ENCODE assay signal across 1 cellular context in genomic region chr1:157382351-157382750, GRCh38.
A peak's percentile ranks its signal among the peaks of the same experiment; 100 is the strongest.
TF ChIP-seq lines count a peak whose summit lies in the region.

No MANE protein-coding gene starts in this region.

TF ChIP-seq in GM12878, 131 proteins besides CTCF, POLR2A, EP300 and RAD21 (continued from another document):
- TF ChIP-seq CBX3 (IDR thresholded peaks at IDR 0.05; ENCODE audit: borderline replicate concordance, low read depth) (no peak), RUNX3 (IDR thresholded peaks at IDR 0.05; ENCODE audit: low read length) (no peak), MTA2 (IDR thresholded peaks at IDR 0.05; ENCODE audit: low read depth) (peak; percentile 80), HSF1 (IDR thresholded peaks at IDR 0.05; ENCODE audit: low read depth, low read length) (no peak), CUX1 (IDR thresholded peaks at IDR 0.05; ENCODE audit: insufficient replicate concordance, low read depth, low read length) (no peak), POLR2AphosphoS5 (IDR thresholded peaks at IDR 0.05; ENCODE audit: low read length) (no peak), HCFC1 (IDR thresholded peaks at IDR 0.05; ENCODE audit: low read length) (no peak), TCF12 (IDR thresholded peaks at IDR 0.05; ENCODE audit: low read depth, low read length) (no peak), IKZF2 (IDR thresholded peaks at IDR 0.05) (peak in 1 of 2 experiments; percentile 18; a peak in 1 of 4 replicates), KAT2A (conservative IDR thresholded peaks at IDR 0.05; ENCODE audit: control insufficient read depth, low read depth, low read length) (no peak), NFXL1 (IDR thresholded peaks at IDR 0.05; ENCODE audit: borderline replicate concordance) (no peak), SP1 (IDR thresholded peaks at IDR 0.05; ENCODE audit: low read depth, low read length) (no peak), ATF7 (IDR thresholded peaks at IDR 0.05; ENCODE audit: low read depth) (0 out of 2 replicates have a peak, but pooled peaks have one; percentile 41), SUZ12 (IDR thresholded peaks at IDR 0.05; ENCODE audit: unreplicated experiment) (no peak), SMARCA5 (IDR thresholded peaks at IDR 0.05) (no peak), EZH2 (IDR thresholded peaks at IDR 0.05; ENCODE audit: borderline replicate concordance, control insufficient read depth, low read depth, low read length) (no peak), SMAD1 (IDR thresholded peaks at IDR 0.05; ENCODE audit: low read depth, partially characterized antibody) (no peak), E2F4 (IDR thresholded peaks at IDR 0.05; ENCODE audit: low read depth, low read length) (no peak), IRF4 (IDR thresholded peaks at IDR 0.05; ENCODE audit: low read depth, low read length) (no peak), NR2C1 (IDR thresholded peaks at IDR 0.05) (no peak), NFYA (IDR thresholded peaks at IDR 0.05; ENCODE audit: borderline replicate concordance, low read depth, low read length) (no peak), CREB1 (IDR thresholded peaks at IDR 0.05; ENCODE audit: low read depth) (no peak), E4F1 (IDR thresholded peaks at IDR 0.05; ENCODE audit: borderline replicate concordance, partially characterized antibody) (no peak), RAD51 (IDR thresholded peaks at IDR 0.05) (peak; percentile 84), TCF3 (IDR thresholded peaks at IDR 0.05; ENCODE audit: borderline replicate concordance, insufficient read depth, low read depth, low read length) (no peak), RELB (IDR thresholded peaks at IDR 0.05; ENCODE audit: low read depth) (peak; percentile 58), STAT3 (IDR thresholded peaks at IDR 0.05; ENCODE audit: low read depth, low read length) (no peak), MTA3 (IDR thresholded peaks at IDR 0.05; ENCODE audit: borderline replicate concordance, low read length) (no peak), CEBPB (IDR thresholded peaks at IDR 0.05; ENCODE audit: borderline replicate concordance in 1 of 2, low read depth in 2 of 2, low read length in 2 of 2) (no peak), SRF (IDR thresholded peaks at IDR 0.05; ENCODE audit: low read depth in 2 of 2, low read length in 2 of 2) (no peak), PAX5 (IDR thresholded peaks at IDR 0.05; ENCODE audit: borderline replicate concordance, low read depth, low read length) (no peak), ZBTB40 (IDR thresholded peaks at IDR 0.05; ENCODE audit: borderline replicate concordance) (no peak), HDAC2 (IDR thresholded peaks at IDR 0.05) (no peak), STAT1 (conservative IDR thresholded peaks at IDR 0.05) (no peak), ZZZ3 (IDR thresholded peaks at IDR 0.05; ENCODE audit: control insufficient read depth, insufficient read length, low read depth) (no peak), BCLAF1 (IDR thresholded peaks at IDR 0.05) (no peak), NBN (IDR thresholded peaks at IDR 0.05) (peak; percentile 59)
